1 cellular context compared by ENCODE assay signal in the genomic region with DNA sequence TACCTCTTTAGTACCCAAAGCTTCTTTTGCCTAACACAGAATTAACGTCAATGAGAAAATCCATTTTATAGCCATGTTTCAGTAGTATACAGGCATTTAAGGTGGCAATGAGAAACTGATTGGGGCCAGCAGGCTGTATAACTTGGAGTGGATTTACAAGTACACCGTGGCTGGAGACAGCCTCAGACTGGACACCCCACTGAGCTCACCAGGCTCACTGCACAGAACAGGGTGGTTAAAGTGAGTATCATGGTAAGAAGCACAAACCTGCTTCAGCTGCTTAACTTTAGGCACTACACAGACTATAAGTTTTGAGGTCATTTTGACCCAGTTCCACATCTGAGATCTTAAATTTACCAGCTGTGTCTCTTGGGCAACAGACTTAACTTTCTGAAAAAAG.
TF ChIP-seq lines count a peak whose summit lies in the region.

No MANE protein-coding gene starts in this region.

TF ChIP-seq in K562, 482 proteins besides CTCF, POLR2A, EP300 and RAD21:
- TF ChIP-seq, protein P1, sequence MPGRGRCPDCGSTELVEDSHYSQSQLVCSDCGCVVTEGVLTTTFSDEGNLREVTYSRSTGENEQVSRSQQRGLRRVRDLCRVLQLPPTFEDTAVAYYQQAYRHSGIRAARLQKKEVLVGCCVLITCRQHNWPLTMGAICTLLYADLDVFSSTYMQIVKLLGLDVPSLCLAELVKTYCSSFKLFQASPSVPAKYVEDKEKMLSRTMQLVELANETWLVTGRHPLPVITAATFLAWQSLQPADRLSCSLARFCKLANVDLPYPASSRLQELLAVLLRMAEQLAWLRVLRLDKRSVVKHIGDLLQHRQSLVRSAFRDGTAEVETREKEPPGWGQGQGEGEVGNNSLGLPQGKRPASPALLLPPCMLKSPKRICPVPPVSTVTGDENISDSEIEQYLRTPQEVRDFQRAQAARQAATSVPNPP (IDR thresholded peaks at IDR 0.05; ENCODE audit: borderline replicate concordance, insufficient read depth, insufficient read length): no peak
- TF ChIP-seq, protein P2, sequence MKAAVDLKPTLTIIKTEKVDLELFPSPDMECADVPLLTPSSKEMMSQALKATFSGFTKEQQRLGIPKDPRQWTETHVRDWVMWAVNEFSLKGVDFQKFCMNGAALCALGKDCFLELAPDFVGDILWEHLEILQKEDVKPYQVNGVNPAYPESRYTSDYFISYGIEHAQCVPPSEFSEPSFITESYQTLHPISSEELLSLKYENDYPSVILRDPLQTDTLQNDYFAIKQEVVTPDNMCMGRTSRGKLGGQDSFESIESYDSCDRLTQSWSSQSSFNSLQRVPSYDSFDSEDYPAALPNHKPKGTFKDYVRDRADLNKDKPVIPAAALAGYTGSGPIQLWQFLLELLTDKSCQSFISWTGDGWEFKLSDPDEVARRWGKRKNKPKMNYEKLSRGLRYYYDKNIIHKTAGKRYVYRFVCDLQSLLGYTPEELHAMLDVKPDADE (conservative IDR thresholded peaks at IDR 0.05; ENCODE audit: control insufficient read depth, low read depth, low read length): no peak
- no peak for TF ChIP-seq ILK (tag; IDR thresholded peaks at IDR 0.05; ENCODE audit: borderline replicate concordance, low read depth)
- no peak for TF ChIP-seq ADNP (tag; IDR thresholded peaks at IDR 0.05)
- no peak for TF ChIP-seq TAL1 (IDR thresholded peaks at IDR 0.05)
- TF ChIP-seq, protein P3, sequence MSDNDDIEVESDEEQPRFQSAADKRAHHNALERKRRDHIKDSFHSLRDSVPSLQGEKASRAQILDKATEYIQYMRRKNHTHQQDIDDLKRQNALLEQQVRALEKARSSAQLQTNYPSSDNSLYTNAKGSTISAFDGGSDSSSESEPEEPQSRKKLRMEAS (CRISPR knock-in tag; IDR thresholded peaks at IDR 0.05): no peak
- TF ChIP-seq, protein P4, sequence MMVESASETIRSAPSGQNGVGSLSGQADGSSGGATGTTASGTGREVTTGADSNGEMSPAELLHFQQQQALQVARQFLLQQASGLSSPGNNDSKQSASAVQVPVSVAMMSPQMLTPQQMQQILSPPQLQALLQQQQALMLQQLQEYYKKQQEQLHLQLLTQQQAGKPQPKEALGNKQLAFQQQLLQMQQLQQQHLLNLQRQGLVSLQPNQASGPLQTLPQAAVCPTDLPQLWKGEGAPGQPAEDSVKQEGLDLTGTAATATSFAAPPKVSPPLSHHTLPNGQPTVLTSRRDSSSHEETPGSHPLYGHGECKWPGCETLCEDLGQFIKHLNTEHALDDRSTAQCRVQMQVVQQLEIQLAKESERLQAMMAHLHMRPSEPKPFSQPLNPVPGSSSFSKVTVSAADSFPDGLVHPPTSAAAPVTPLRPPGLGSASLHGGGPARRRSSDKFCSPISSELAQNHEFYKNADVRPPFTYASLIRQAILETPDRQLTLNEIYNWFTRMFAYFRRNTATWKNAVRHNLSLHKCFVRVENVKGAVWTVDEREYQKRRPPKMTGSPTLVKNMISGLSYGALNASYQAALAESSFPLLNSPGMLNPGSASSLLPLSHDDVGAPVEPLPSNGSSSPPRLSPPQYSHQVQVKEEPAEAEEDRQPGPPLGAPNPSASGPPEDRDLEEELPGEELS (CRISPR knock-in tag; IDR thresholded peaks at IDR 0.05; ENCODE audit: borderline replicate concordance): no peak
- TF ChIP-seq ZNF41 (CRISPR knock-in tag; conservative IDR thresholded peaks at IDR 0.05): no peak
- no peak for TF ChIP-seq PRPF4 (IDR thresholded peaks at IDR 0.05; ENCODE audit: insufficient read depth, low read depth, low read length, poor library complexity, severe bottlenecking)
- TF ChIP-seq SMAD1 (IDR thresholded peaks at IDR 0.05; ENCODE audit: low read depth, low read length, partially characterized antibody): no peak
- TF ChIP-seq, protein P5, sequence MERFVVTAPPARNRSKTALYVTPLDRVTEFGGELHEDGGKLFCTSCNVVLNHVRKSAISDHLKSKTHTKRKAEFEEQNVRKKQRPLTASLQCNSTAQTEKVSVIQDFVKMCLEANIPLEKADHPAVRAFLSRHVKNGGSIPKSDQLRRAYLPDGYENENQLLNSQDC (CRISPR knock-in tag; IDR thresholded peaks at IDR 0.05): no peak
- TF ChIP-seq KAT8 (IDR thresholded peaks at IDR 0.05; ENCODE audit: low read depth): no peak
- no peak for TF ChIP-seq MEIS2 (IDR thresholded peaks at IDR 0.05; ENCODE audit: partially characterized antibody)
- no peak for TF ChIP-seq ZC3H11A (IDR thresholded peaks at IDR 0.05; ENCODE audit: low read depth, low read length)
- TF ChIP-seq ASH1L (IDR thresholded peaks at IDR 0.05; ENCODE audit: borderline replicate concordance, low read depth, partially characterized antibody): no peak
- no peak for TF ChIP-seq ZNF143 (CRISPR knock-in tag; IDR thresholded peaks at IDR 0.05)
- no peak for TF ChIP-seq KDM4B (IDR thresholded peaks at IDR 0.05; ENCODE audit: borderline replicate concordance in 2 of 2, low read depth in 1 of 2)
